Comparison of ENCODE assay signal across 1 cellular context in genomic region chr18:21669736-21670135, GRCh38.
TF ChIP-seq lines count a peak whose summit lies in the region.

No MANE protein-coding gene starts in this region.

TF ChIP-seq in HepG2, 621 proteins besides CTCF, POLR2A, EP300 and RAD21:
- TF ChIP-seq KLF15 (CRISPR knock-in tag; IDR thresholded peaks at IDR 0.05; ENCODE audit: borderline replicate concordance) (no peak), RFX3 (CRISPR knock-in tag; IDR thresholded peaks at IDR 0.05) (no peak), ATF6 (CRISPR knock-in tag; conservative IDR thresholded peaks at IDR 0.05) (no peak), MED8 (CRISPR knock-in tag; IDR thresholded peaks at IDR 0.05; ENCODE audit: insufficient replicate concordance) (no peak)
